Comparison of ENCODE assay signal across 8 cellular contexts in genomic region chr14:22767323-22767589, GRCh38. TPM values are rescaled to one million over a fixed set of nuclear protein-coding genes. Genes with fewer than 3 reads are reported as not detected.
DNase-seq lines count a peak whose midpoint lies in the region; ATAC-seq lines count a peak whose summit lies in the region.

No MANE protein-coding gene starts in this region.

- peak overlapping the region; percentile 1 to 62 for H3K27ac ChIP-seq in esophagus (ENCODE audit: low read depth in 2 of 2, low read length in 1 of 2)
- peak overlapping the region; percentile 67 for H3K27ac ChIP-seq in rectal smooth muscle tissue (ENCODE audit: low read depth, low read length)

- H3K27me3 ChIP-seq in NT2/D1 (ENCODE audit: insufficient read depth, insufficient read length) (no peaks in the 10 kb centered on the region), esophagus (ENCODE audit: control insufficient read depth in 1 of 2, insufficient read depth in 2 of 2, low read length in 2 of 2) (no peaks in the 10 kb centered on the region), rectal smooth muscle tissue (ENCODE audit: control insufficient read depth, insufficient read depth, low read length) (no peaks in the 10 kb centered on the region)

- WGBS in esophagus, 2 donors, result 4% methylated on average over 6 of the region's 6 CpGs

- ATAC-seq in GM19452 (IDR thresholded peaks at IDR 0.05; ENCODE audit: unreplicated experiment), result peak; percentile 27
- no peak for ATAC-seq in HG03196 (IDR thresholded peaks at IDR 0.05; ENCODE audit: unreplicated experiment)

- H3K36me3 ChIP-seq in NT2/D1 (ENCODE audit: insufficient read depth, insufficient read length, low read length), result peaks cover 45% of the 10 kb centered on the region
- peaks cover 9 to 28% of the 10 kb centered on the region in 2 donors for H3K36me3 ChIP-seq in esophagus (ENCODE audit: control insufficient read depth in 2 of 2, insufficient read depth in 2 of 2, low read length in 1 of 2)
- peaks cover 27% of the 10 kb centered on the region for H3K36me3 ChIP-seq in rectal smooth muscle tissue (ENCODE audit: control insufficient read depth, insufficient read depth, low read length)

- no peak for DNase-seq in NT2/D1 (ENCODE audit: low read depth, low spot score)
- no peak for DNase-seq in activated CD4-positive, CD25-positive, alpha-beta regulatory T cell (lab: John Stamatoyannopoulos, UW)
- DNase-seq in DMS79 (lab: John Stamatoyannopoulos, UW), result no peak
- no peak for DNase-seq in NOMO-1 (lab: John Stamatoyannopoulos, UW; ENCODE audit: unreplicated experiment in 2 of 2)

- H3K4me1 ChIP-seq in NT2/D1 (ENCODE audit: insufficient read depth, insufficient read length), result no peaks in the 10 kb centered on the region
- H3K4me1 ChIP-seq in esophagus (ENCODE audit: control insufficient read depth in 2 of 2, insufficient read depth in 2 of 2, low read length in 1 of 2), result peaks cover 0 to 4% of the 10 kb centered on the region in 2 donors
- peaks cover 8% of the 10 kb centered on the region for H3K4me1 ChIP-seq in rectal smooth muscle tissue (ENCODE audit: control insufficient read depth, insufficient read depth, low read length)

- H3K4me3 ChIP-seq in NT2/D1 (ENCODE audit: insufficient read length, low read depth), result peak overlapping the region; percentile 97
- H3K4me3 ChIP-seq in esophagus (ENCODE audit: low read depth in 1 of 2, low read length in 2 of 2), result peak overlapping the region; percentile 93 to 97
- peak overlapping the region; percentile 97 for H3K4me3 ChIP-seq in rectal smooth muscle tissue (ENCODE audit: low read length)

- H3K9ac ChIP-seq in NT2/D1 (ENCODE audit: insufficient read length, low read depth), result peak overlapping the region; percentile 97
- H3K9ac ChIP-seq in rectal smooth muscle tissue (ENCODE audit: low read length), result peak overlapping the region; percentile 34

- H3K9me3 ChIP-seq in NT2/D1 (ENCODE audit: insufficient read depth, low read length), result no peaks in the 10 kb centered on the region
- H3K9me3 ChIP-seq in esophagus (ENCODE audit: control insufficient read depth in 2 of 2, insufficient read depth in 1 of 2, low read depth in 1 of 2, low read length in 1 of 2), result no peaks in the 10 kb centered on the region

RNA-seq across cellular contexts. Expression of gene OXA1L, which starts 0.8 kb away (rescaled TPM):
- polyA plus RNA-seq in esophagus, result 10 to 100 TPM; 51.6 to 88.9 TPM

RNA-seq across cellular contexts. Expression of gene SLC7A7, which starts 48.0 kb away (rescaled TPM):
- polyA plus RNA-seq in esophagus, result 1 to 10 TPM in 1 of 2 donors, under 1 TPM in 1; 0.98 to 1.5 TPM
